ENCODE assay signal across 18 cellular contexts in the genomic region with DNA sequence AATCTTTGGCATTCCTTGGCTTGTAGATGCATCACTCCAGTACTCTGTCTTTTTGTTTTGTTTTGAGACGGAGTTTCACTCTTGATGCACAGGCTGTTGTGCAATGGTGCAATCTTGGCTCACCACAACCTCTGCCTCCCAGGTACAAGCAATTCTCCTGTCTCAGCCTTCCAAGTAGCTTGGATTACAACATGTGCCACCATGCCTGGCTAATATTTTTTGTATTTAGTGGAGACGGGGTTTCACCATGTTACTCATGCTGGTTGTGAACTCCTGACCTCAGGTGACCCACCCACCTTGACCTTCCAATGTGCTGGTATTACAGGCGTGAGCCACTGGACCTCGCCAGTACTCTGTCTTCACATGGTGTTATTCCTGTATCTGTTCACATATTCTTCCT. TPM values are rescaled to one million over a fixed set of nuclear protein-coding genes. Genes with fewer than 3 reads are reported as not detected.
DNase-seq lines count a peak whose midpoint lies in the region; ATAC-seq and TF ChIP-seq lines count a peak whose summit lies in the region.
"Had no signal": no experiment of that assay in that cellular context is flagged by ENCODE, and none has a peak within 500 bp of the region (broad histone marks: within the 10 kb centered on the region; RNA-seq: fewer than 3 reads in every experiment).

No MANE protein-coding gene starts in this region.

- CTCF ChIA-PET in MCF 10A (lab: Yijun Ruan, JAX) = interaction anchor here (0.6 kb wide), 1 partner anchor 237 kb away, joined by 3 read pairs; no protein-coding TSS in a partner anchor
- CTCF ChIA-PET in mammary epithelial cell (lab: Charles Lee; ENCODE audit: low non-redundant PET) = interaction anchor here (0.6 kb wide), 1 partner anchor 218 kb away, joined by 5 read pairs; no protein-coding TSS in a partner anchor

- H3K9me3 ChIP-seq in breast epithelium (no peaks in the 10 kb centered on the region), mammary epithelial cell (replicated peaks; ENCODE audit: insufficient read depth, low read length) (no peaks in the 10 kb centered on the region), trophoblast cell (ENCODE audit: insufficient read depth, low read depth, low read length) (no peaks in the 10 kb centered on the region)
- H3K9me3 ChIP-seq: HAP-1 had no signal

- H3K14ac ChIP-seq in trophoblast cell (ENCODE audit: low read length) = no peak overlapping the region

- H3K79me2 ChIP-seq in mammary epithelial cell (ENCODE audit: insufficient read depth, low read length) (no peaks in the 10 kb centered on the region), trophoblast cell (ENCODE audit: control insufficient read depth, insufficient read depth, low read length, poor library complexity) (no peaks in the 10 kb centered on the region)

- 53% methylated on average over 4 of the region's 4 CpGs for WGBS in mammary epithelial cell (ENCODE audit: low coverage, missing lambda C conversion rate)
- no CpG with 5 or more reads among the region's 4 CpGs for WGBS in trophoblast cell (ENCODE audit: extremely low coverage, insufficient coverage, insufficient read length)

- H3K4me1 Mint-ChIP-seq in MCF 10A (ENCODE audit: insufficient read depth, unreplicated experiment) = peaks cover 8% of the 10 kb centered on the region
- peaks cover 7% of the 10 kb centered on the region for H3K4me1 Mint-ChIP-seq in activated naive CD8-positive, alpha-beta T cell treated with anti-CD3 and anti-CD28 coated beads for 36 hours

- H3K9me3 Mint-ChIP-seq in MCF 10A (ENCODE audit: unreplicated experiment) = peaks cover 8% of the 10 kb centered on the region
- H3K9me3 Mint-ChIP-seq in activated naive CD8-positive, alpha-beta T cell treated with anti-CD3 and anti-CD28 coated beads for 36 hours = peaks cover 5% of the 10 kb centered on the region

- TF ChIP-seq CTCF in MCF 10A (IDR thresholded peaks at IDR 0.05; ENCODE audit: unreplicated experiment) (no peak), breast epithelium (IDR thresholded peaks at IDR 0.05) (no peak), mammary epithelial cell (conservative IDR thresholded peaks at IDR 0.05 in 1 of 2, IDR thresholded peaks at IDR 0.05 in 1 of 2; ENCODE audit: extremely low read depth in 1 of 2, insufficient read depth in 1 of 2, low read depth in 1 of 2, low read length in 2 of 2) (no peak)

- dilution Hi-C loops in mammary epithelial cell (cut with HindIII; ENCODE audit: low sequenced_read_pairs) = no loop called here

- no TSS peak for BruUV-seq in MCF 10A (replicated peaks; lab: Mats Ljungman, UMichigan)
- BruUV-seq in mammary epithelial cell (replicated peaks; lab: Mats Ljungman, UMichigan) = no TSS peak

- H3K4me2 ChIP-seq in mammary epithelial cell (ENCODE audit: insufficient read depth, low read depth, low read length) = no peak overlapping the region
- no peak overlapping the region for H3K4me2 ChIP-seq in trophoblast cell (ENCODE audit: low read length)

- H3K4me1 ChIP-seq in breast epithelium (no peaks in the 10 kb centered on the region), mammary epithelial cell (ENCODE audit: insufficient read depth, low read length) (no peaks in the 10 kb centered on the region), trophoblast cell (ENCODE audit: control insufficient read depth in 1 of 2, insufficient read depth in 2 of 2, low read length in 2 of 2) (no peaks in the 10 kb centered on the region)
- H3K4me1 ChIP-seq: HAP-1 had no signal

- H4K91ac ChIP-seq in trophoblast cell (ENCODE audit: low read depth, low read length) = no peak overlapping the region

- no peak overlapping the region for H2BK12ac ChIP-seq in trophoblast cell (ENCODE audit: low read length)

- no peak overlapping the region for H2BK120ac ChIP-seq in trophoblast cell (ENCODE audit: insufficient read depth, low read length, poor library complexity)

- no peak overlapping the region for H3K4me3 Mint-ChIP-seq in MCF 10A (ENCODE audit: unreplicated experiment)
- H3K4me3 Mint-ChIP-seq in activated naive CD8-positive, alpha-beta T cell treated with anti-CD3 and anti-CD28 coated beads for 36 hours = no peak overlapping the region
- H3K4me3 Mint-ChIP-seq: CD8-positive, alpha-beta T cell had no signal

- H2AK5ac ChIP-seq in trophoblast cell (ENCODE audit: low read length) = no peak overlapping the region

- no peak overlapping the region for H3K4ac ChIP-seq in trophoblast cell (ENCODE audit: low read depth, low read length)

- no peak for TF ChIP-seq POLR2A in breast epithelium (IDR thresholded peaks at IDR 0.05)

- intact Hi-C loops in MCF 10A (cut with micrococcal nuclease) (no loop called here), breast epithelium (cut with DNase I; ENCODE audit: low total_unique reads) (no loop called here), mammary epithelial cell (cut with micrococcal nuclease) (loop anchor here (10.0 kb wide), 1 partner anchor 149 kb away; no protein-coding TSS in a partner anchor)

- in situ Hi-C loops in mammary epithelial cell (cut with MboI; ENCODE audit: low sequenced_read_pairs in 2 of 2) = loop anchor here (10.0 to 25.0 kb wide), 4 partner anchors 239 to 457 kb away; no protein-coding TSS in a partner anchor

- H3K27ac ChIP-seq in breast epithelium = no peak overlapping the region
- no peak overlapping the region for H3K27ac ChIP-seq in mammary epithelial cell (ENCODE audit: insufficient read depth, low read depth, low read length)
- no peak overlapping the region for H3K27ac ChIP-seq in trophoblast cell (ENCODE audit: low read depth, low read length)

- H3K36me3 Mint-ChIP-seq in MCF 10A (ENCODE audit: insufficient read depth, unreplicated experiment) = no peaks in the 10 kb centered on the region
- no peaks in the 10 kb centered on the region for H3K36me3 Mint-ChIP-seq in activated naive CD8-positive, alpha-beta T cell treated with anti-CD3 and anti-CD28 coated beads for 36 hours
- H3K36me3 Mint-ChIP-seq: CD8-positive, alpha-beta T cell had no signal

- no peaks in the 10 kb centered on the region for H3K27me3 Mint-ChIP-seq in MCF 10A (ENCODE audit: insufficient read depth, unreplicated experiment)
- H3K27me3 Mint-ChIP-seq in activated naive CD8-positive, alpha-beta T cell treated with anti-CD3 and anti-CD28 coated beads for 36 hours = peaks cover 29% of the 10 kb centered on the region

- H4K12ac ChIP-seq in trophoblast cell (ENCODE audit: low read depth, low read length) = no peak overlapping the region

- ATAC-seq in left lobe of liver (peak; percentile 11), HG03565 (IDR thresholded peaks at IDR 0.05; ENCODE audit: unreplicated experiment) (no peak)
- ATAC-seq: CD8-positive, alpha-beta T cell had no signal

- H3K27me3 ChIP-seq in breast epithelium (no peaks in the 10 kb centered on the region), mammary epithelial cell (ENCODE audit: insufficient read depth, low read length) (no peaks in the 10 kb centered on the region), trophoblast cell (ENCODE audit: insufficient read depth, low read length) (no peaks in the 10 kb centered on the region)

- no peak overlapping the region for H3K23ac ChIP-seq in trophoblast cell (ENCODE audit: low read length)

- H2AFZ ChIP-seq in mammary epithelial cell (ENCODE audit: low read depth, low read length) = no peak overlapping the region
- no peak overlapping the region for H2AFZ ChIP-seq in trophoblast cell (ENCODE audit: insufficient read depth, low read length, poor library complexity)

- H3K36me3 ChIP-seq in breast epithelium (no peaks in the 10 kb centered on the region), mammary epithelial cell (ENCODE audit: insufficient read depth, low read length) (no peaks in the 10 kb centered on the region), trophoblast cell (ENCODE audit: control insufficient read depth in 1 of 2, insufficient read depth in 2 of 2, low read length in 2 of 2) (no peaks in the 10 kb centered on the region)
- H3K36me3 ChIP-seq: HAP-1 had no signal

- peak; percentile 88 for DNase-seq in MCF 10A (ENCODE audit: unreplicated experiment)
- no peak for DNase-seq in breast epithelium (ENCODE audit: low spot score in 2 of 2)
- DNase-seq in mammary epithelial cell = peak; percentile 38
- no peak for DNase-seq in left lobe of liver (ENCODE audit: low spot score)
- DNase-seq in trophoblast cell = peak; percentile 66 to 78
- DNase-seq in activated naive CD8-positive, alpha-beta T cell treated with anti-CD3 and anti-CD28 coated beads for 36 hours = no peak
- DNase-seq in NCI-H524 treated with DMSO at 0.1 percent for 48 hours (lab: John Stamatoyannopoulos, UW) = no peak
- DNase-seq: 8988T; ACHN; C1 segment of cervical spinal cord; CD8-positive, alpha-beta T cell; COR-L47; DMS153; DMS79 treated with DMSO at 0.1 percent for 48 hours; EL had no signal

- H3K27ac Mint-ChIP-seq in MCF 10A (ENCODE audit: low read depth, unreplicated experiment) = peak overlapping the region; percentile 54
- H3K27ac Mint-ChIP-seq in activated naive CD8-positive, alpha-beta T cell treated with anti-CD3 and anti-CD28 coated beads for 36 hours = no peak overlapping the region
- H3K27ac Mint-ChIP-seq: CD8-positive, alpha-beta T cell had no signal

- H3K9ac ChIP-seq in mammary epithelial cell (ENCODE audit: insufficient read depth, low read length) = no peak overlapping the region
- H3K9ac ChIP-seq in trophoblast cell (ENCODE audit: low read length) = no peak overlapping the region

- H3K79me1 ChIP-seq in trophoblast cell (ENCODE audit: low read length) = no peaks in the 10 kb centered on the region

- no peak overlapping the region for H2BK5ac ChIP-seq in trophoblast cell (ENCODE audit: low read depth, low read length, poor library complexity)

- H4K20me1 ChIP-seq in mammary epithelial cell (ENCODE audit: insufficient read depth, low read length) = no peaks in the 10 kb centered on the region

- H3K4me3 ChIP-seq in breast epithelium (no peak overlapping the region), mammary epithelial cell (replicated peaks in 1 of 3; ENCODE audit: insufficient read depth in 1 of 3, low read depth in 2 of 3, low read length in 3 of 3) (no peak overlapping the region), trophoblast cell (ENCODE audit: low read depth, low read length) (no peak overlapping the region)
- H3K4me3 ChIP-seq: HAP-1 had no signal

- H3K18ac ChIP-seq in trophoblast cell (ENCODE audit: low read length) = no peak overlapping the region

- POLR2A ChIA-PET in MCF 10A (lab: Yijun Ruan, JAX) = interaction anchor here (0.6 to 1.4 kb wide), 2 partner anchors 210 to 242 kb away, joined by 3 read pairs; no protein-coding TSS in a partner anchor

- H4K8ac ChIP-seq in trophoblast cell (ENCODE audit: low read depth, low read length) = no peak overlapping the region

RNA-seq across cellular contexts. Expression of a gene that starts 35.8 kb away (rescaled TPM):
- total RNA-seq in MCF 10A (2022) = not detected in 2 replicates
- total RNA-seq in breast epithelium = not detected
- total RNA-seq in mammary epithelial cell = not detected
- polyA plus RNA-seq in mammary epithelial cell = not detected
- not detected for polyA minus RNA-seq in mammary epithelial cell
- total RNA-seq in left lobe of liver = 1.0 TPM
- 0.05 and 0.11 TPM in 2 replicates for polyA plus RNA-seq in trophoblast cell (2013)
- not detected for total RNA-seq in activated naive CD8-positive, alpha-beta T cell treated with anti-CD3 and anti-CD28 coated beads for 36 hours
- total RNA-seq: CD8-positive, alpha-beta T cell; H1 had no signal

Comparison
In these comparisons a context has a peak if more than half of its experiments do, and no peak if none do; other contexts are left out.
1. DNase-seq: peak in MCF 10A (single experiment), mammary epithelial cell (single experiment) and trophoblast cell (2 of 2); none in breast epithelium (0 of 2), left lobe of liver (single experiment), activated naive CD8-positive, alpha-beta T cell treated with anti-CD3 and anti-CD28 coated beads for 36 hours (single experiment) and NCI-H524 treated with DMSO at 0.1 percent for 48 hours (single experiment).